ENCODE assay signal across 2 cellular contexts in the genomic region with DNA sequence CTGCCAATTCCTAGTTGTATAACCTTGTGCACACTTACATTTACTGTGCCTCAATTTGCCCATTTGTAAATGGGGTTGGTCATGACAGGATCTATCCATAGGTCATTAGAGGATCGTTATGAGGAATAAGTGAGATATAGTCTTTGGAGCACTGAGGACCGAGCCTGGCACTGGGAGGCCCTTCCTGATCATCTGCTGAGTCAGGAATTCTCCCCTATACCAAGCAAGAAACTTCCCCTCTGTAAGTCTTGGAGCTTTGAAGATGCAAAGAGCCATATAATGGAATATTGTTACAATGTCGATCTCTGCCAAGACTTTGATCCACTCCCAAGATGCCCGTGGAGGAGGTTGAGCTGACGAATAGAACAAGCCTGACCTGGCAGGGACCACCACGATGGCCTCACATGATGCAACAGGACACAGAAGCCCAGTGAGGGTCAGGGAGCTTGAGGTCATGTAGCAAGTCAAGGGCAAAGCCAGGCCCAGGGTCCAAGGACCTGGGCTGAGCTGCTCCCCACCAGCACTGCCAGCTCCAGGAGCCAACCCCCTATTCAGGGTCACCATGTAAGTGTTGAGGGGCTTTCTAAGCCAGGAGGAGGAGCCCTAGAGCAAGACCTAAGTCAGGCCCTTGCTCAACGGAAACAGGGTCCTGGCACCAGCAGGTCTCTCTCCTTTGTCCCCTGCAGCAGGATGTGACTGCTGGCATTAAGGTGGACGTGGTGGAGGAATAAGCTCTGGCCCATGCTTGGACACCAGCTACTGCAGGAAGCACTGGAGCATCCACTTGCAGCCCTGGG.
TF ChIP-seq lines count a peak whose summit lies in the region.

No MANE protein-coding gene starts in this region.

TF ChIP-seq in IMR-90, 13 proteins besides CTCF, POLR2A, EP300 and RAD21:
- TF ChIP-seq MAFK (IDR thresholded peaks at IDR 0.05; ENCODE audit: low read depth, low read length) (peak; percentile 58), RCOR1 (IDR thresholded peaks at IDR 0.05; ENCODE audit: insufficient replicate concordance, low read length) (no peak)

TF ChIP-seq in WTC11, 78 proteins besides CTCF, POLR2A, EP300 and RAD21:
- TF ChIP-seq, protein P1, sequence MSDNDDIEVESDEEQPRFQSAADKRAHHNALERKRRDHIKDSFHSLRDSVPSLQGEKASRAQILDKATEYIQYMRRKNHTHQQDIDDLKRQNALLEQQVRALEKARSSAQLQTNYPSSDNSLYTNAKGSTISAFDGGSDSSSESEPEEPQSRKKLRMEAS (CRISPR knock-in tag; IDR thresholded peaks at IDR 0.05): 0 out of 2 replicates have a peak, but pooled peaks have one; percentile 15
- TF ChIP-seq ZNF138 (CRISPR knock-in tag; conservative IDR thresholded peaks at IDR 0.05) (peak; percentile 79; the same call in 1 of the 2 replicates), SP1 (CRISPR knock-in tag; conservative IDR thresholded peaks at IDR 0.05) (no peak), SMAD3 (CRISPR knock-in tag; IDR thresholded peaks at IDR 0.05; ENCODE audit: borderline replicate concordance) (0 out of 2 replicates have a peak, but pooled peaks have one; percentile 35), RELA (CRISPR knock-in tag; IDR thresholded peaks at IDR 0.05; ENCODE audit: borderline replicate concordance) (no peak), GABPB1 (CRISPR knock-in tag; IDR thresholded peaks at IDR 0.05) (0 out of 2 replicates have a peak, but pooled peaks have one; percentile 44), MXD4 (CRISPR knock-in tag; IDR thresholded peaks at IDR 0.05; ENCODE audit: borderline replicate concordance) (no peak), ZNF416 (CRISPR knock-in tag; IDR thresholded peaks at IDR 0.05) (no peak), FOXP1 (CRISPR knock-in tag; IDR thresholded peaks at IDR 0.05; ENCODE audit: borderline replicate concordance) (no peak), NFATC4 (CRISPR knock-in tag; IDR thresholded peaks at IDR 0.05) (no peak), SMAD4 (CRISPR knock-in tag; IDR thresholded peaks at IDR 0.05) (no peak)
- TF ChIP-seq, protein P2, sequence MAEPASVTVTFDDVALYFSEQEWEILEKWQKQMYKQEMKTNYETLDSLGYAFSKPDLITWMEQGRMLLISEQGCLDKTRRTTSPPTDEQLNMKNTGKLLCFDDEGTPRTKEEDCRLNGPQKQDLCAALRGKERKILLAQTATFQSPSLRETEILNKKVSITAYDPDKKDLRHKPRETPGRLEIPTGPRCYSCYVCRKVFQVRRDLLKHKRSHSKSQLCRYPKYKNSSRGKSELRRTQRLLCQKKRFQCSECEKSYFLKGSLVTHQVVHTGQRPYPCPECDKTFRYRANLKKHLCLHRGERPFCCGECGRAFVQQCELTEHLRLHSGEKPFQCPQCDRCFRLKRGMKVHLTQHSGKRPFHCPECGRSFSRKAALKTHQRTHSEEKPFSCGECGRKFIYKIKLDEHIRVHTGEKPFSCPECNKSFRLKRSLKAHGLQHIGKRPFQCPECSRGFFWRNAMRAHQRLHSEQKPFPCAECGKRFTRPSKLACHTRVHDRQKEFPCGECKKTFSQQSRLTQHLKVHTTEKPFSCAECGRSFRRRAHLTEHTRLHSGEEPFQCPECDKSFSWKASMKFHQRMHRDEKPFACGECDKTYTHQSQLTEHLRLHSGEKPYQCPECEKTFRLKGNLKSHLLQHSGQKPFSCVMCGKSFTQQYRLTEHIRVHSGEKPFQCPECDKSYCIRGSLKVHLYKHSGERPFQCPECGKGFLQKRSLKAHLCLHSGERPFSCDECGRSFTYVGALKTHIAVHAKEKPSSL (CRISPR knock-in tag; conservative IDR thresholded peaks at IDR 0.05): no peak
- TF ChIP-seq, protein P3, sequence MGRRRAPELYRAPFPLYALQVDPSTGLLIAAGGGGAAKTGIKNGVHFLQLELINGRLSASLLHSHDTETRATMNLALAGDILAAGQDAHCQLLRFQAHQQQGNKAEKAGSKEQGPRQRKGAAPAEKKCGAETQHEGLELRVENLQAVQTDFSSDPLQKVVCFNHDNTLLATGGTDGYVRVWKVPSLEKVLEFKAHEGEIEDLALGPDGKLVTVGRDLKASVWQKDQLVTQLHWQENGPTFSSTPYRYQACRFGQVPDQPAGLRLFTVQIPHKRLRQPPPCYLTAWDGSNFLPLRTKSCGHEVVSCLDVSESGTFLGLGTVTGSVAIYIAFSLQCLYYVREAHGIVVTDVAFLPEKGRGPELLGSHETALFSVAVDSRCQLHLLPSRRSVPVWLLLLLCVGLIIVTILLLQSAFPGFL (CRISPR knock-in tag; IDR thresholded peaks at IDR 0.05; ENCODE audit: borderline replicate concordance): no peak
- TF ChIP-seq, protein P4, sequence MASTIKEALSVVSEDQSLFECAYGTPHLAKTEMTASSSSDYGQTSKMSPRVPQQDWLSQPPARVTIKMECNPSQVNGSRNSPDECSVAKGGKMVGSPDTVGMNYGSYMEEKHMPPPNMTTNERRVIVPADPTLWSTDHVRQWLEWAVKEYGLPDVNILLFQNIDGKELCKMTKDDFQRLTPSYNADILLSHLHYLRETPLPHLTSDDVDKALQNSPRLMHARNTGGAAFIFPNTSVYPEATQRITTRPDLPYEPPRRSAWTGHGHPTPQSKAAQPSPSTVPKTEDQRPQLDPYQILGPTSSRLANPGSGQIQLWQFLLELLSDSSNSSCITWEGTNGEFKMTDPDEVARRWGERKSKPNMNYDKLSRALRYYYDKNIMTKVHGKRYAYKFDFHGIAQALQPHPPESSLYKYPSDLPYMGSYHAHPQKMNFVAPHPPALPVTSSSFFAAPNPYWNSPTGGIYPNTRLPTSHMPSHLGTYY (CRISPR knock-in tag; IDR thresholded peaks at IDR 0.05): no peak
- TF ChIP-seq, protein P5, sequence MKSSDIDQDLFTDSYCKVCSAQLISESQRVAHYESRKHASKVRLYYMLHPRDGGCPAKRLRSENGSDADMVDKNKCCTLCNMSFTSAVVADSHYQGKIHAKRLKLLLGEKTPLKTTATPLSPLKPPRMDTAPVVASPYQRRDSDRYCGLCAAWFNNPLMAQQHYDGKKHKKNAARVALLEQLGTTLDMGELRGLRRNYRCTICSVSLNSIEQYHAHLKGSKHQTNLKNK (CRISPR knock-in tag; IDR thresholded peaks at IDR 0.05): no peak
- TF ChIP-seq, protein P6, sequence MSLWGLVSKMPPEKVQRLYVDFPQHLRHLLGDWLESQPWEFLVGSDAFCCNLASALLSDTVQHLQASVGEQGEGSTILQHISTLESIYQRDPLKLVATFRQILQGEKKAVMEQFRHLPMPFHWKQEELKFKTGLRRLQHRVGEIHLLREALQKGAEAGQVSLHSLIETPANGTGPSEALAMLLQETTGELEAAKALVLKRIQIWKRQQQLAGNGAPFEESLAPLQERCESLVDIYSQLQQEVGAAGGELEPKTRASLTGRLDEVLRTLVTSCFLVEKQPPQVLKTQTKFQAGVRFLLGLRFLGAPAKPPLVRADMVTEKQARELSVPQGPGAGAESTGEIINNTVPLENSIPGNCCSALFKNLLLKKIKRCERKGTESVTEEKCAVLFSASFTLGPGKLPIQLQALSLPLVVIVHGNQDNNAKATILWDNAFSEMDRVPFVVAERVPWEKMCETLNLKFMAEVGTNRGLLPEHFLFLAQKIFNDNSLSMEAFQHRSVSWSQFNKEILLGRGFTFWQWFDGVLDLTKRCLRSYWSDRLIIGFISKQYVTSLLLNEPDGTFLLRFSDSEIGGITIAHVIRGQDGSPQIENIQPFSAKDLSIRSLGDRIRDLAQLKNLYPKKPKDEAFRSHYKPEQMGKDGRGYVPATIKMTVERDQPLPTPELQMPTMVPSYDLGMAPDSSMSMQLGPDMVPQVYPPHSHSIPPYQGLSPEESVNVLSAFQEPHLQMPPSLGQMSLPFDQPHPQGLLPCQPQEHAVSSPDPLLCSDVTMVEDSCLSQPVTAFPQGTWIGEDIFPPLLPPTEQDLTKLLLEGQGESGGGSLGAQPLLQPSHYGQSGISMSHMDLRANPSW (CRISPR knock-in tag; conservative IDR thresholded peaks at IDR 0.05; ENCODE audit: low read depth): no peak
- TF ChIP-seq, protein P7, sequence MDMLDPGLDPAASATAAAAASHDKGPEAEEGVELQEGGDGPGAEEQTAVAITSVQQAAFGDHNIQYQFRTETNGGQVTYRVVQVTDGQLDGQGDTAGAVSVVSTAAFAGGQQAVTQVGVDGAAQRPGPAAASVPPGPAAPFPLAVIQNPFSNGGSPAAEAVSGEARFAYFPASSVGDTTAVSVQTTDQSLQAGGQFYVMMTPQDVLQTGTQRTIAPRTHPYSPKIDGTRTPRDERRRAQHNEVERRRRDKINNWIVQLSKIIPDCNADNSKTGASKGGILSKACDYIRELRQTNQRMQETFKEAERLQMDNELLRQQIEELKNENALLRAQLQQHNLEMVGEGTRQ (CRISPR knock-in tag; IDR thresholded peaks at IDR 0.05): peak; percentile 8; the same call in 1 of the 2 replicates
